Comparison of ENCODE assay signal across 1 cellular context in genomic region chr4:73345399-73345975, GRCh38.
A peak's percentile ranks its signal among the peaks of the same experiment; 100 is the strongest.
TF ChIP-seq lines count a peak whose summit lies in the region.

No MANE protein-coding gene starts in this region.

TF ChIP-seq in HepG2, 621 proteins besides CTCF, POLR2A, EP300 and RAD21 (continued from another document and continues in another):
- no peak for TF ChIP-seq RNF219 (CRISPR knock-in tag; IDR thresholded peaks at IDR 0.05)
- peak; percentile 97 for TF ChIP-seq MED1 (CRISPR knock-in tag; IDR thresholded peaks at IDR 0.05)
- TF ChIP-seq ZFP36L2 (CRISPR knock-in tag; IDR thresholded peaks at IDR 0.05): no peak
- no peak for TF ChIP-seq ZBTB1 (CRISPR knock-in tag; IDR thresholded peaks at IDR 0.05; ENCODE audit: borderline replicate concordance)
- TF ChIP-seq ZNF704 (CRISPR knock-in tag; IDR thresholded peaks at IDR 0.05; ENCODE audit: borderline replicate concordance): no peak
- peak; percentile 84 for TF ChIP-seq ARID5B (CRISPR knock-in tag; IDR thresholded peaks at IDR 0.05)
- peak; percentile 37; the same call in 1 of the 2 replicates for TF ChIP-seq ELF3 (CRISPR knock-in tag; IDR thresholded peaks at IDR 0.05)
- TF ChIP-seq ZNF414 (CRISPR knock-in tag; IDR thresholded peaks at IDR 0.05): no peak
- TF ChIP-seq ZBTB34 (CRISPR knock-in tag; IDR thresholded peaks at IDR 0.05): peak; percentile 87
- TF ChIP-seq ZNF614 (CRISPR knock-in tag; IDR thresholded peaks at IDR 0.05; ENCODE audit: borderline replicate concordance): no peak
- TF ChIP-seq WIZ (CRISPR knock-in tag; IDR thresholded peaks at IDR 0.05): no peak
- TF ChIP-seq FIP1L1 (IDR thresholded peaks at IDR 0.05; ENCODE audit: borderline replicate concordance, insufficient read depth, low read depth, low read length): no peak
- TF ChIP-seq ZFP82 (CRISPR knock-in tag; IDR thresholded peaks at IDR 0.05; ENCODE audit: borderline replicate concordance): no peak
- no peak for TF ChIP-seq MTA1 (CRISPR knock-in tag; IDR thresholded peaks at IDR 0.05; ENCODE audit: borderline replicate concordance)
- peak; percentile 16; the same call in 1 of the 2 replicates for TF ChIP-seq ATF3 (CRISPR knock-in tag; IDR thresholded peaks at IDR 0.05)
- no peak for TF ChIP-seq DNMT1 (CRISPR knock-in tag; IDR thresholded peaks at IDR 0.05)
- TF ChIP-seq SALL1 (CRISPR knock-in tag; IDR thresholded peaks at IDR 0.05): peak; percentile 25; the same call in 1 of the 2 replicates
- TF ChIP-seq SMC3 (IDR thresholded peaks at IDR 0.05; ENCODE audit: low read length): peak; percentile 25; the same call in 1 of the 2 replicates
- 0 out of 2 replicates have a peak, but pooled peaks have one; percentile 30 for TF ChIP-seq ZNF124 (CRISPR knock-in tag; IDR thresholded peaks at IDR 0.05)
- TF ChIP-seq ZBTB2 (CRISPR knock-in tag; IDR thresholded peaks at IDR 0.05; ENCODE audit: low read depth): no peak
- TF ChIP-seq IKZF1 (IDR thresholded peaks at IDR 0.05): no peak
- TF ChIP-seq POGZ (CRISPR knock-in tag; IDR thresholded peaks at IDR 0.05): 0 out of 2 replicates have a peak, but pooled peaks have one; percentile 27
- peak; percentile 12; the same call in 1 of the 2 replicates for TF ChIP-seq MLX (CRISPR knock-in tag; IDR thresholded peaks at IDR 0.05)
- no peak; the same call in 1 of the 2 replicates for TF ChIP-seq POLR2G (IDR thresholded peaks at IDR 0.05; ENCODE audit: low read depth, low read length)
- TF ChIP-seq ZNF225 (CRISPR knock-in tag; IDR thresholded peaks at IDR 0.05): no peak
- no peak for TF ChIP-seq LRRFIP1 (CRISPR knock-in tag; conservative IDR thresholded peaks at IDR 0.05)
- no peak for TF ChIP-seq ARNT (IDR thresholded peaks at IDR 0.05)
- TF ChIP-seq RFX1 (IDR thresholded peaks at IDR 0.05): no peak
- peak; percentile 10; the same call in 1 of the 2 replicates for TF ChIP-seq TFAP4 (IDR thresholded peaks at IDR 0.05; ENCODE audit: borderline replicate concordance, low read depth)
- no peak for TF ChIP-seq SOX6 (IDR thresholded peaks at IDR 0.05)
- TF ChIP-seq SOX6 (CRISPR knock-in tag; IDR thresholded peaks at IDR 0.05): peak; percentile 75
- no peak for TF ChIP-seq ZNF432 (CRISPR knock-in tag; IDR thresholded peaks at IDR 0.05; ENCODE audit: borderline replicate concordance)
- TF ChIP-seq FOXA3 (CRISPR knock-in tag; IDR thresholded peaks at IDR 0.05): peak; percentile 83
- TF ChIP-seq MED13 (CRISPR knock-in tag; IDR thresholded peaks at IDR 0.05): peak; percentile 95
- TF ChIP-seq FOXP1 (IDR thresholded peaks at IDR 0.05): peak; percentile 68
- TF ChIP-seq FOXP1 (CRISPR knock-in tag; IDR thresholded peaks at IDR 0.05): peak; percentile 89
- no peak for TF ChIP-seq ZNF691 (CRISPR knock-in tag; IDR thresholded peaks at IDR 0.05; ENCODE audit: borderline replicate concordance, low read depth)
- TF ChIP-seq HDAC1 (CRISPR knock-in tag; IDR thresholded peaks at IDR 0.05): no peak
- TF ChIP-seq TGIF2 (CRISPR knock-in tag; IDR thresholded peaks at IDR 0.05): 0 out of 2 replicates have a peak, but pooled peaks have one; percentile 36
- no peak for TF ChIP-seq MAFK (conservative IDR thresholded peaks at IDR 0.05 in 1 of 2, IDR thresholded peaks at IDR 0.05 in 1 of 2; ENCODE audit: low read length in 2 of 2)
- TF ChIP-seq NCOR1 (IDR thresholded peaks at IDR 0.05; ENCODE audit: borderline replicate concordance, low read length): peak; percentile 96
- TF ChIP-seq ZNF574 (CRISPR knock-in tag; IDR thresholded peaks at IDR 0.05): no peak
- no peak for TF ChIP-seq ZNF766 (CRISPR knock-in tag; IDR thresholded peaks at IDR 0.05; ENCODE audit: borderline replicate concordance)
- no peak for TF ChIP-seq SMAD9 (CRISPR knock-in tag; IDR thresholded peaks at IDR 0.05)
- TF ChIP-seq ELF4 (CRISPR knock-in tag; IDR thresholded peaks at IDR 0.05; ENCODE audit: borderline replicate concordance): no peak
- TF ChIP-seq ZNF101 (CRISPR knock-in tag; IDR thresholded peaks at IDR 0.05; ENCODE audit: borderline replicate concordance, low read depth): no peak
